Comparison of ENCODE assay signal across 6 cellular contexts in genomic region chr3:40477671-40478070, GRCh38. TPM values are rescaled to one million over a fixed set of nuclear protein-coding genes. Genes with fewer than 3 reads are reported as not detected.
DNase-seq lines count a peak whose midpoint lies in the region; ATAC-seq and TF ChIP-seq lines count a peak whose summit lies in the region.

No MANE protein-coding gene starts in this region.

- H3K9me3 ChIP-seq in Peyer's patch (no peaks in the 10 kb centered on the region), right cardiac atrium (ENCODE audit: control insufficient read depth, low read length) (no peaks in the 10 kb centered on the region), vagina (no peaks in the 10 kb centered on the region)

- H3K27me3 ChIP-seq in Peyer's patch = no peaks in the 10 kb centered on the region
- H3K27me3 ChIP-seq in right cardiac atrium (ENCODE audit: control insufficient read depth, insufficient read depth) = no peaks in the 10 kb centered on the region
- no peaks in the 10 kb centered on the region for H3K27me3 ChIP-seq in vagina

- TF ChIP-seq CTCF in Peyer's patch (IDR thresholded peaks at IDR 0.05) (no peak), vagina (IDR thresholded peaks at IDR 0.05) (no peak), omental fat pad (IDR thresholded peaks at IDR 0.05) (no peak)

- ATAC-seq in right cardiac atrium (peak; percentile 39 to 44), omental fat pad (ENCODE audit: low FRiP score) (no peak), HG02852 (IDR thresholded peaks at IDR 0.05; ENCODE audit: unreplicated experiment) (no peak)

- intact Hi-C loops in right cardiac atrium (cut with DNase I) = loop anchor here in 2 of 4 donors (10.0 kb wide), 1 partner anchor 47 kb away; the partner anchor contains the start of gene ZNF621 (in 2 of the 2)
- intact Hi-C loops in vagina (cut with DNase I) = no loop called here

- H3K4me3 ChIP-seq in Peyer's patch = peak overlapping the region in 3 of 4 donors; percentile 73 to 90 (median 90)
- H3K4me3 ChIP-seq in right cardiac atrium (ENCODE audit: low read length) = peak overlapping the region; percentile 80
- H3K4me3 ChIP-seq in vagina = peak overlapping the region; percentile 75 to 89

- DNase-seq in AG20443 (ENCODE audit: low spot score) (peak; percentile 16), Peyer's patch (no peak), right cardiac atrium (no peak), vagina (ENCODE audit: extremely low spot score in 2 of 2) (no peak), omental fat pad (ENCODE audit: low spot score) (no peak)

- 31% methylated on average over 4 of the region's 4 CpGs for WGBS in right cardiac atrium

- TF ChIP-seq POLR2A in Peyer's patch (IDR thresholded peaks at IDR 0.05) = no peak
- no peak for TF ChIP-seq POLR2A in vagina (IDR thresholded peaks at IDR 0.05)

- H3K27ac ChIP-seq in Peyer's patch = no peak overlapping the region
- no peak overlapping the region for H3K27ac ChIP-seq in right cardiac atrium (ENCODE audit: low read length)
- H3K27ac ChIP-seq in vagina = peak overlapping the region; percentile 70

- H3K36me3 ChIP-seq in Peyer's patch (peaks cover 0 to 26% (median 0%) of the 10 kb centered on the region in 3 donors), vagina (peaks cover 0 to 6% of the 10 kb centered on the region in 2 donors)

- peaks cover 0 to 7% (median 0%) of the 10 kb centered on the region in 4 donors for H3K4me1 ChIP-seq in Peyer's patch
- H3K4me1 ChIP-seq in right cardiac atrium (ENCODE audit: control insufficient read depth, insufficient read depth, low read length) = no peaks in the 10 kb centered on the region
- peaks cover 7% of the 10 kb centered on the region for H3K4me1 ChIP-seq in vagina

RNA-seq across cellular contexts. Expression of gene ZNF619, which starts 0.7 kb away (rescaled TPM):
- total RNA-seq in Peyer's patch (10 to 100 TPM in 3 of 4 donors, 1 to 10 TPM in 1; 5.1 to 14.9 (median 12.8) TPM), right cardiac atrium (1 to 10 TPM; 3.9 to 6.3 (median 5.0) TPM), vagina (3.2 TPM), omental fat pad (1 to 10 TPM; 2.9 to 7.3 (median 4.0) TPM)
- 1.5 TPM for polyA plus RNA-seq in right cardiac atrium

RNA-seq across cellular contexts. Expression of gene RPL14, which starts 20.5 kb away (rescaled TPM):
- total RNA-seq in Peyer's patch (100 to 1,000 TPM; 102 to 406 (median 172) TPM), right cardiac atrium (1,000 to 10,000 TPM; 1,029 to 1,161 (median 1,122) TPM), vagina (500 TPM), omental fat pad (100 to 1,000 TPM; 320 to 423 (median 382) TPM)
- polyA plus RNA-seq in right cardiac atrium = 895 TPM

RNA-seq across cellular contexts. Expression of gene ZNF620, which starts 28.2 kb away (rescaled TPM):
- 1 to 10 TPM; 4.4 to 6.7 (median 5.6) TPM for total RNA-seq in Peyer's patch
- 1 to 10 TPM; 3.1 to 4.3 (median 3.3) TPM for total RNA-seq in right cardiac atrium
- 2.1 TPM for polyA plus RNA-seq in right cardiac atrium
- total RNA-seq in vagina = 1.5 TPM
- 1 to 10 TPM; 1.6 to 4.1 (median 2.0) TPM for total RNA-seq in omental fat pad

RNA-seq across cellular contexts. Expression of gene ZNF621, which starts 47.1 kb away (rescaled TPM):
- total RNA-seq in Peyer's patch (10 to 100 TPM; 13.3 to 50.3 (median 30.3) TPM), right cardiac atrium (10 to 100 TPM; 10.0 to 14.0 (median 10.7) TPM), vagina (13.3 TPM), omental fat pad (10 to 100 TPM; 12.2 to 26.8 (median 16.4) TPM)
- 7.4 TPM for polyA plus RNA-seq in right cardiac atrium

Comparison
In these comparisons a context has a peak if more than half of its experiments do, and no peak if none do; other contexts are left out.
1. ATAC-seq: peak in right cardiac atrium (2 of 2); none in omental fat pad (single experiment) and HG02852 (single experiment).
2. Peak in every context shown above with its lines, with median percentiles within 50 percentile points of each other: H3K4me3 ChIP-seq.